Comparison of ENCODE assay signal across 8 cellular contexts in genomic region chr5:169302491-169303118, GRCh38. TPM values are rescaled to one million over a fixed set of nuclear protein-coding genes. Genes with fewer than 3 reads are reported as not detected.
DNase-seq lines count a peak whose midpoint lies in the region; ATAC-seq, FAIRE-seq and TF ChIP-seq lines count a peak whose summit lies in the region.

No MANE protein-coding gene starts in this region.

- H3K9me2 ChIP-seq in Karpas-422 (replicated peaks; ENCODE audit: insufficient read depth, low read length), result no peaks in the 10 kb centered on the region

- peak overlapping the region; percentile 35 for H3K27ac Mint-ChIP-seq in astrocyte (ENCODE audit: unreplicated experiment)

- H3K27me3 ChIP-seq in Karpas-422 (ENCODE audit: low read length) (no peaks in the 10 kb centered on the region), astrocyte (ENCODE audit: insufficient read depth, low read length) (peaks cover 9% of the 10 kb centered on the region)

- peak; percentile 78 for FAIRE-seq in astrocyte (lab: Jason Lieb, UNC)

- H3K9me3 ChIP-seq in Karpas-422 (ENCODE audit: low read length) (no peaks in the 10 kb centered on the region), astrocyte (ENCODE audit: insufficient read depth, low read depth, low read length) (no peaks in the 10 kb centered on the region)

- H3K36me3 ChIP-seq in Karpas-422 (ENCODE audit: insufficient read depth, low read length), result no peaks in the 10 kb centered on the region
- H3K36me3 ChIP-seq in astrocyte (ENCODE audit: insufficient read depth, low read length), result no peaks in the 10 kb centered on the region

- no peaks in the 10 kb centered on the region for H3K36me3 Mint-ChIP-seq in astrocyte (ENCODE audit: low read depth, unreplicated experiment)

- DNase-seq in EL, result peak; percentile 77
- peak; percentile 90 for DNase-seq in Karpas-422
- DNase-seq in SK-MEL-5 (ENCODE audit: low read depth, low spot score), result peak; percentile 68
- DNase-seq in astrocyte (ENCODE audit: low read depth), result peak; percentile 55
- peak; percentile 47 for DNase-seq in hepatic stellate cell (ENCODE audit: low spot score)
- peak; percentile 88 for DNase-seq in sciatic nerve (ENCODE audit: low spot score)

- H3K79me2 ChIP-seq in Karpas-422 (ENCODE audit: low read length) (no peaks in the 10 kb centered on the region), astrocyte (ENCODE audit: insufficient read depth, low read length) (no peaks in the 10 kb centered on the region)

- in situ Hi-C loops in SK-MEL-5 (cut with HindIII; ENCODE audit: low pct_unique_long_range_greater_than_20kb, low sequenced_read_pairs), result no loop called here

- H3K27me3 Mint-ChIP-seq in astrocyte (ENCODE audit: low read depth, unreplicated experiment), result peaks cover 25% of the 10 kb centered on the region

- no peak overlapping the region for H3K4me2 ChIP-seq in Karpas-422 (ENCODE audit: low read depth, low read length, poor library complexity, severe bottlenecking)
- H3K4me2 ChIP-seq in astrocyte (ENCODE audit: low read length), result peak overlapping the region; percentile 83

- H3K4me3 ChIP-seq in Karpas-422 (ENCODE audit: low read length) (no peak overlapping the region), astrocyte (ENCODE audit: insufficient read depth, low read depth, low read length) (no peak overlapping the region)

- H2AFZ ChIP-seq in Karpas-422 (ENCODE audit: low read length), result no peak overlapping the region
- H2AFZ ChIP-seq in astrocyte (ENCODE audit: low read depth, low read length), result peak overlapping the region; percentile 40

- ATAC-seq in GM21528 (IDR thresholded peaks at IDR 0.05; ENCODE audit: low FRiP score, unreplicated experiment) (peak; percentile 84), sciatic nerve (peak; percentile 63), HG03196 (IDR thresholded peaks at IDR 0.05; ENCODE audit: unreplicated experiment) (no peak)

- H3K4me1 Mint-ChIP-seq in astrocyte (ENCODE audit: low read depth, unreplicated experiment), result peaks cover 22% of the 10 kb centered on the region

- no peaks in the 10 kb centered on the region for H3K4me1 ChIP-seq in Karpas-422 (ENCODE audit: low read length)
- peaks cover 14% of the 10 kb centered on the region for H3K4me1 ChIP-seq in astrocyte (ENCODE audit: insufficient read depth, low read length)

- no peak overlapping the region for H3K27ac ChIP-seq in Karpas-422 (ENCODE audit: low read length)
- no peak overlapping the region for H3K27ac ChIP-seq in astrocyte (ENCODE audit: low read depth, low read length)

- H3K9me3 Mint-ChIP-seq in astrocyte (ENCODE audit: unreplicated experiment), result no peaks in the 10 kb centered on the region

- peak; percentile 98 for TF ChIP-seq CTCF in astrocyte (IDR thresholded peaks at IDR 0.05; ENCODE audit: insufficient read depth, low read depth, low read length)

- intact Hi-C loops in sciatic nerve (cut with DNase I), result loop anchor here (2.0 kb wide), 1 partner anchor 314 kb away; no protein-coding TSS in a partner anchor

- H4K20me1 ChIP-seq in Karpas-422 (ENCODE audit: insufficient read depth, low read depth, low read length), result no peaks in the 10 kb centered on the region
- H4K20me1 ChIP-seq in astrocyte (ENCODE audit: insufficient read depth, low read length), result peaks cover 7% of the 10 kb centered on the region

- H3K4me3 Mint-ChIP-seq in astrocyte (ENCODE audit: unreplicated experiment), result peak overlapping the region; percentile 89

- H3K9ac ChIP-seq in Karpas-422 (ENCODE audit: low read length) (no peak overlapping the region), astrocyte (ENCODE audit: low read length) (no peak overlapping the region)

RNA-seq across cellular contexts. Expression of gene SLIT3, which starts 1.7 kb away (rescaled TPM):
- total RNA-seq in Karpas-422 (2014; rRNA removed; shearing (Covaris generic); ENCODE audit: low replicate concordance), result not detected in 2 replicates
- total RNA-seq in SK-MEL-5 (2014; rRNA removed; shearing (Covaris generic)), result 0.40 and 0.63 TPM in 2 replicates
- 4.4 and 4.6 TPM in 2 replicates for polyA plus RNA-seq in SK-MEL-5 (2015; cell fraction: cytosol; rRNA removed)
- 0.89 and 1.7 TPM in 2 replicates for polyA plus RNA-seq in SK-MEL-5 (2015; cell fraction: nucleus; rRNA removed)
- 20.7 and 33.0 TPM in 2 replicates for total RNA-seq in astrocyte
- total RNA-seq in sciatic nerve, result 50.6 TPM

Comparison
In these comparisons a context has a peak if more than half of its experiments do, and no peak if none do; other contexts are left out.
1. RNA of gene SLIT3, which starts 1.7 kb away (total RNA-seq): 50.6 TPM in sciatic nerve (single experiment) and 20.7 to 33.0 TPM in astrocyte; 0.40 to 0.63 TPM in SK-MEL-5 and not detected in Karpas-422; every median in the first group is over 10 times any median in the second.
2. Peak in every context shown above with its lines, with median percentiles within 50 percentile points of each other: DNase-seq.